Comparison of ENCODE assay signal across 9 cellular contexts in genomic region chr20:63896136-63896890, GRCh38. TPM values are rescaled to one million over a fixed set of nuclear protein-coding genes. Genes with fewer than 3 reads are reported as not detected.
DNase-seq lines count a peak whose midpoint lies in the region; ATAC-seq, FAIRE-seq and TF ChIP-seq lines count a peak whose summit lies in the region.
"Had no signal": no experiment of that assay in that cellular context is flagged by ENCODE, and none has a peak within 500 bp of the region (broad histone marks: within the 10 kb centered on the region; RNA-seq: fewer than 3 reads in every experiment).

No MANE protein-coding gene starts in this region.

- no peaks in the 10 kb centered on the region; a peak in 1 of 5 replicates for H3K27me3 ChIP-seq in HepG2 (ENCODE audit: control insufficient read depth in 1 of 2, insufficient read depth in 2 of 2, low read length in 2 of 2)

- peak overlapping the region; percentile 60 for H3K27ac ChIP-seq in HepG2 (ENCODE audit: extremely low read length, insufficient read depth, low read length)

- peak overlapping the region; percentile 62 for H3K4me3 ChIP-seq in LNCaP clone FGC (ENCODE audit: low read depth, low read length)
- peak overlapping the region; percentile 73 to 82 (median 77) for H3K4me3 ChIP-seq in HepG2 (replicated peaks in 1 of 3; ENCODE audit: insufficient read depth in 1 of 3, low read depth in 2 of 3, low read length in 3 of 3)

- H3K27ac Mint-ChIP-seq in T-helper 1 cell treated with Interleukin-12 subunit alpha and Interleukin-12 subunit beta and Interleukin-4 antibody, amounts not matched to agents 30 μg/mL and 1 μg/mL, for 36 hours, result peak overlapping the region; percentile 95
- H3K27ac Mint-ChIP-seq in dendritic cell treated with granulocyte-macrophage colony-stimulating factor and Interleukin-4, amounts not matched to agents 40 ng/mL and 50 ng/mL, for 4 days, result peak overlapping the region; percentile 93

- TF ChIP-seq EP300 in HepG2 (IDR thresholded peaks at IDR 0.05; ENCODE audit: low read depth in 2 of 2, low read length in 2 of 2) (peak in 1 of 2 experiments; percentile 16; a peak in 1 of 4 replicates), HepG2 (CRISPR knock-in tag; IDR thresholded peaks at IDR 0.05; ENCODE audit: borderline replicate concordance) (no peak)

- peak overlapping the region; percentile 96 for H3K4me2 ChIP-seq in HepG2 (ENCODE audit: low read depth, low read length)

- peaks cover 38% of the 10 kb centered on the region; the same call in 1 of the 2 replicates for H4K20me1 ChIP-seq in HepG2 (ENCODE audit: insufficient read depth, low read length)

- peak overlapping the region; percentile 91 for H3K4me3 Mint-ChIP-seq in T-helper 1 cell treated with Interleukin-12 subunit alpha and Interleukin-12 subunit beta and Interleukin-4 antibody, amounts not matched to agents 30 μg/mL and 1 μg/mL, for 36 hours
- peak overlapping the region; percentile 79 for H3K4me3 Mint-ChIP-seq in dendritic cell treated with granulocyte-macrophage colony-stimulating factor and Interleukin-4, amounts not matched to agents 40 ng/mL and 50 ng/mL, for 4 days

- FAIRE-seq in HepG2 (lab: Jason Lieb, UNC), result peak; percentile 87
- FAIRE-seq: colon had no signal

- no peaks in the 10 kb centered on the region for H3K9me3 Mint-ChIP-seq in T-helper 1 cell treated with Interleukin-12 subunit alpha and Interleukin-12 subunit beta and Interleukin-4 antibody, amounts not matched to agents 30 μg/mL and 1 μg/mL, for 36 hours
- no peaks in the 10 kb centered on the region for H3K9me3 Mint-ChIP-seq in dendritic cell treated with granulocyte-macrophage colony-stimulating factor and Interleukin-4, amounts not matched to agents 40 ng/mL and 50 ng/mL, for 4 days

- under 1% methylated on average over 15 of the region's 15 CpGs for WGBS in HepG2 (ENCODE audit: low lambda C conversion rate)

- DNase-seq in NCI-H1417 (lab: John Stamatoyannopoulos, UW) (peak; percentile 36 to 89 (median 75)), NCI-H1417 treated with DMSO at 0.1 percent for 48 hours (lab: John Stamatoyannopoulos, UW) (no peak), LNCaP clone FGC (ENCODE audit: low read depth) (peak; percentile 85), HepG2 (ENCODE audit: low spot score) (peak; percentile 87)
- DNase-seq in stimulated activated naive CD8-positive, alpha-beta T cell treated with anti-CD3 and anti-CD28 coated beads, Interleukin-15, Interleukin-2, amounts not matched to agents 100 U/mL and 50 U/mL, for 24 hours, result peak; percentile 49

- peak; percentile 46 to 60; a peak in 3 of 4 replicates for TF ChIP-seq POLR2A in HepG2 (IDR thresholded peaks at IDR 0.05; ENCODE audit: insufficient read depth in 1 of 2, low read depth in 2 of 2, low read length in 2 of 2)

- POLR2A ChIA-PET in HepG2 (lab: Yijun Ruan, JAX), result interaction anchor here (0.6 to 4.7 kb wide), 22 partner anchors 9 to 322 kb away, joined by 3 to 71 read pairs (median 4); partner anchors contain the start of genes ARFRP1, C20orf204, HELZ2 and PRPF6

- H3K9me3 ChIP-seq in HepG2 (ENCODE audit: low read length), result no peaks in the 10 kb centered on the region

- intact Hi-C loops in dendritic cell treated with granulocyte-macrophage colony-stimulating factor and Interleukin-4, amounts not matched to agents 40 ng/mL and 50 ng/mL, for 4 days (cut with micrococcal nuclease), result loop anchor here (5.0 kb wide), 1 partner anchor 359 kb away; the partner anchor contains the start of gene PTK6
- intact Hi-C loops in HepG2 (cut with micrococcal nuclease; ENCODE audit: unreplicated experiment), result no loop called here

- CTCF ChIA-PET in HepG2 (lab: Yijun Ruan, JAX; ENCODE audit: low intra/inter-chr PET ratio, low total read pairs), result no interaction called here

- H3K9ac ChIP-seq in HepG2 (ENCODE audit: insufficient read depth, low read depth, low read length), result peak overlapping the region; percentile 76

- no peaks in the 10 kb centered on the region for H3K27me3 Mint-ChIP-seq in T-helper 1 cell treated with Interleukin-12 subunit alpha and Interleukin-12 subunit beta and Interleukin-4 antibody, amounts not matched to agents 30 μg/mL and 1 μg/mL, for 36 hours (ENCODE audit: low read depth)
- H3K27me3 Mint-ChIP-seq in dendritic cell treated with granulocyte-macrophage colony-stimulating factor and Interleukin-4, amounts not matched to agents 40 ng/mL and 50 ng/mL, for 4 days, result no peaks in the 10 kb centered on the region

- peaks cover 54% of the 10 kb centered on the region for H3K4me1 ChIP-seq in HepG2 (ENCODE audit: insufficient read depth, low read length)

- no peak overlapping the region for H2AFZ ChIP-seq in HepG2 (ENCODE audit: low read length)

- in situ Hi-C loops in HepG2 (cut with HindIII; ENCODE audit: extremely low pct_ligation_motif_present, low pct_unique_long_range_greater_than_20kb), result no loop called here

- H3K79me2 ChIP-seq in HepG2 (ENCODE audit: insufficient read depth, low read length), result peaks cover 55% of the 10 kb centered on the region

- peaks cover 38% of the 10 kb centered on the region for H3K4me1 Mint-ChIP-seq in T-helper 1 cell treated with Interleukin-12 subunit alpha and Interleukin-12 subunit beta and Interleukin-4 antibody, amounts not matched to agents 30 μg/mL and 1 μg/mL, for 36 hours (ENCODE audit: low read depth)
- peaks cover 66% of the 10 kb centered on the region for H3K4me1 Mint-ChIP-seq in dendritic cell treated with granulocyte-macrophage colony-stimulating factor and Interleukin-4, amounts not matched to agents 40 ng/mL and 50 ng/mL, for 4 days (ENCODE audit: low read depth)

- ATAC-seq in HepG2 (peak; percentile 71), GM18861 (IDR thresholded peaks at IDR 0.05; ENCODE audit: unreplicated experiment) (no peak)
- peak; percentile 40 for ATAC-seq in stimulated activated naive CD8-positive, alpha-beta T cell treated with anti-CD3 and anti-CD28 coated beads, Interleukin-15, Interleukin-2, amounts not matched to agents 100 U/mL and 50 U/mL, for 24 hours

- H3K36me3 ChIP-seq in HepG2 (replicated peaks in 1 of 2; ENCODE audit: control insufficient read depth in 1 of 2, insufficient read depth in 2 of 2, low read length in 2 of 2), result peaks cover 6 to 17% of the 10 kb centered on the region in 2 experiments

- peaks cover 16% of the 10 kb centered on the region for H3K36me3 Mint-ChIP-seq in T-helper 1 cell treated with Interleukin-12 subunit alpha and Interleukin-12 subunit beta and Interleukin-4 antibody, amounts not matched to agents 30 μg/mL and 1 μg/mL, for 36 hours (ENCODE audit: low read depth)
- peaks cover 59% of the 10 kb centered on the region for H3K36me3 Mint-ChIP-seq in dendritic cell treated with granulocyte-macrophage colony-stimulating factor and Interleukin-4, amounts not matched to agents 40 ng/mL and 50 ng/mL, for 4 days (ENCODE audit: low read depth)

- TF ChIP-seq CTCF in LNCaP clone FGC (IDR thresholded peaks at IDR 0.05; ENCODE audit: control insufficient read depth, extremely low read depth, insufficient read depth), result no peak
- TF ChIP-seq CTCF in HepG2 (CRISPR knock-in tag; IDR thresholded peaks at IDR 0.05), result no peak

- no peak for TF ChIP-seq RAD21 in HepG2 (CRISPR knock-in tag; IDR thresholded peaks at IDR 0.05)

- TSS peak; percentile 49 for BruUV-seq in HepG2 (replicated peaks; lab: Mats Ljungman, UMichigan)

RNA-seq across cellular contexts. Expression of gene DNAJC5, which starts 1.4 kb away (rescaled TPM):
- 54.3 and 64.5 TPM in 2 replicates for total RNA-seq in HepG2 (2016; rRNA removed; fragmentation: Illumina TruSeq; extraction: Trizol)
- 11.9 and 12.0 TPM in 2 replicates for total RNA-seq in HepG2 (2016; cell fraction: cytosol; rRNA removed; fragmentation: Illumina TruSeq; extraction: Trizol; ENCODE audit: low read depth)
- total RNA-seq in HepG2 (2016; cell fraction: insoluble cytoplasmic fraction; rRNA removed; fragmentation: Illumina TruSeq; extraction: Trizol), result 48.4 and 65.4 TPM in 2 replicates
- total RNA-seq in HepG2 (2016; cell fraction: membrane; rRNA removed; fragmentation: Illumina TruSeq; extraction: Trizol), result 20.9 and 21.3 TPM in 2 replicates
- 36.9 and 44.3 TPM in 2 replicates for total RNA-seq in HepG2 (2016; cell fraction: nucleus; rRNA removed; fragmentation: Illumina TruSeq; extraction: Trizol)
- 42.8 and 51.8 TPM in 2 replicates for polyA plus RNA-seq in HepG2 (2011; rRNA removed)
- polyA plus RNA-seq in HepG2 (2011; cell fraction: cytosol; rRNA removed), result 50.7 and 53.5 TPM in 2 replicates
- polyA plus RNA-seq in HepG2 (2011; cell fraction: nucleus; rRNA removed), result 53.1 and 56.7 TPM in 2 replicates
- 35.9 and 42.1 TPM in 2 replicates for polyA plus RNA-seq in HepG2 (2012)
- polyA plus RNA-seq in HepG2 (2016; cell fraction: cytosol; fragmentation: Illumina TruSeq; extraction: Trizol; ENCODE audit: low read depth), result 6.9 and 7.7 TPM in 2 replicates
- polyA plus RNA-seq in HepG2 (2016; cell fraction: insoluble cytoplasmic fraction; fragmentation: Illumina TruSeq; extraction: Trizol; ENCODE audit: low read depth), result 37.7 and 43.6 TPM in 2 replicates
- 11.5 and 11.7 TPM in 2 replicates for polyA plus RNA-seq in HepG2 (2016; cell fraction: membrane; fragmentation: Illumina TruSeq; extraction: Trizol; ENCODE audit: low read depth)
- polyA plus RNA-seq in HepG2 (2016; cell fraction: nucleus; fragmentation: Illumina TruSeq; extraction: Trizol; ENCODE audit: insufficient read depth, low read depth), result 52.1 and 53.7 TPM in 2 replicates
- polyA minus RNA-seq in HepG2 (2011; rRNA and poly(A)+ RNA removed; ENCODE audit: low replicate concordance), result 45.9 and 137 TPM in 2 replicates
- 49.8 and 50.2 TPM in 2 replicates for polyA minus RNA-seq in HepG2 (2011; cell fraction: cytosol; rRNA and poly(A)+ RNA removed)
- 27.8 and 28.3 TPM in 2 replicates for polyA minus RNA-seq in HepG2 (2011; cell fraction: nucleus; rRNA and poly(A)+ RNA removed)

RNA-seq across cellular contexts. Expression of gene TPD52L2, which starts 31.2 kb away (rescaled TPM):
- total RNA-seq in HepG2 (2016; rRNA removed; fragmentation: Illumina TruSeq; extraction: Trizol), result 156 and 187 TPM in 2 replicates
- total RNA-seq in HepG2 (2016; cell fraction: cytosol; rRNA removed; fragmentation: Illumina TruSeq; extraction: Trizol; ENCODE audit: low read depth), result 17.3 and 18.9 TPM in 2 replicates
- 159 and 183 TPM in 2 replicates for total RNA-seq in HepG2 (2016; cell fraction: insoluble cytoplasmic fraction; rRNA removed; fragmentation: Illumina TruSeq; extraction: Trizol)
- 68.0 and 74.8 TPM in 2 replicates for total RNA-seq in HepG2 (2016; cell fraction: membrane; rRNA removed; fragmentation: Illumina TruSeq; extraction: Trizol)
- total RNA-seq in HepG2 (2016; cell fraction: nucleus; rRNA removed; fragmentation: Illumina TruSeq; extraction: Trizol), result 80.6 and 85.7 TPM in 2 replicates
- polyA plus RNA-seq in HepG2 (2011; rRNA removed), result 184 and 198 TPM in 2 replicates
- 197 and 204 TPM in 2 replicates for polyA plus RNA-seq in HepG2 (2011; cell fraction: cytosol; rRNA removed)
- polyA plus RNA-seq in HepG2 (2011; cell fraction: nucleus; rRNA removed), result 163 and 169 TPM in 2 replicates
- 96.3 and 115 TPM in 2 replicates for polyA plus RNA-seq in HepG2 (2012)
- polyA plus RNA-seq in HepG2 (2016; cell fraction: cytosol; fragmentation: Illumina TruSeq; extraction: Trizol; ENCODE audit: low read depth), result 18.7 and 19.4 TPM in 2 replicates
- 188 and 207 TPM in 2 replicates for polyA plus RNA-seq in HepG2 (2016; cell fraction: insoluble cytoplasmic fraction; fragmentation: Illumina TruSeq; extraction: Trizol; ENCODE audit: low read depth)
- 59.6 and 59.7 TPM in 2 replicates for polyA plus RNA-seq in HepG2 (2016; cell fraction: membrane; fragmentation: Illumina TruSeq; extraction: Trizol; ENCODE audit: low read depth)
- 162 and 173 TPM in 2 replicates for polyA plus RNA-seq in HepG2 (2016; cell fraction: nucleus; fragmentation: Illumina TruSeq; extraction: Trizol; ENCODE audit: insufficient read depth, low read depth)
- 128 and 150 TPM in 2 replicates for polyA minus RNA-seq in HepG2 (2011; rRNA and poly(A)+ RNA removed; ENCODE audit: low replicate concordance)
- polyA minus RNA-seq in HepG2 (2011; cell fraction: cytosol; rRNA and poly(A)+ RNA removed), result 114 and 118 TPM in 2 replicates
- polyA minus RNA-seq in HepG2 (2011; cell fraction: nucleus; rRNA and poly(A)+ RNA removed), result 47.3 and 56.6 TPM in 2 replicates

RNA-seq across cellular contexts. Expression of gene ABHD16B, which starts 35.0 kb away (rescaled TPM):
- not detected in 2 replicates for total RNA-seq in HepG2 (2016; rRNA removed; fragmentation: Illumina TruSeq; extraction: Trizol)
- not detected in 2 replicates for total RNA-seq in HepG2 (2016; cell fraction: cytosol; rRNA removed; fragmentation: Illumina TruSeq; extraction: Trizol; ENCODE audit: low read depth)
- not detected in 2 replicates for total RNA-seq in HepG2 (2016; cell fraction: insoluble cytoplasmic fraction; rRNA removed; fragmentation: Illumina TruSeq; extraction: Trizol)
- total RNA-seq in HepG2 (2016; cell fraction: membrane; rRNA removed; fragmentation: Illumina TruSeq; extraction: Trizol), result not detected in 2 replicates
- not detected in 2 replicates for total RNA-seq in HepG2 (2016; cell fraction: nucleus; rRNA removed; fragmentation: Illumina TruSeq; extraction: Trizol)
- not detected in 2 replicates for polyA plus RNA-seq in HepG2 (2011; rRNA removed)
- polyA plus RNA-seq in HepG2 (2011; cell fraction: cytosol; rRNA removed), result not detected in 2 replicates
- not detected in 2 replicates for polyA plus RNA-seq in HepG2 (2011; cell fraction: nucleus; rRNA removed)
- polyA plus RNA-seq in HepG2 (2012), result not detected in 2 replicates
- polyA plus RNA-seq in HepG2 (2016; cell fraction: cytosol; fragmentation: Illumina TruSeq; extraction: Trizol; ENCODE audit: low read depth), result not detected in 2 replicates
- not detected in 2 replicates for polyA plus RNA-seq in HepG2 (2016; cell fraction: insoluble cytoplasmic fraction; fragmentation: Illumina TruSeq; extraction: Trizol; ENCODE audit: low read depth)
- polyA plus RNA-seq in HepG2 (2016; cell fraction: membrane; fragmentation: Illumina TruSeq; extraction: Trizol; ENCODE audit: low read depth), result not detected in 2 replicates
- not detected in 2 replicates for polyA plus RNA-seq in HepG2 (2016; cell fraction: nucleus; fragmentation: Illumina TruSeq; extraction: Trizol; ENCODE audit: insufficient read depth, low read depth)
- not detected in 2 replicates for polyA minus RNA-seq in HepG2 (2011; rRNA and poly(A)+ RNA removed; ENCODE audit: low replicate concordance)
- polyA minus RNA-seq in HepG2 (2011; cell fraction: cytosol; rRNA and poly(A)+ RNA removed), result not detected in 2 replicates
- not detected in 2 replicates for polyA minus RNA-seq in HepG2 (2011; cell fraction: nucleus; rRNA and poly(A)+ RNA removed)

RNA-seq across cellular contexts. Expression of gene UCKL1, which starts 59.9 kb away (rescaled TPM):
- 48.0 and 50.2 TPM in 2 replicates for total RNA-seq in HepG2 (2016; rRNA removed; fragmentation: Illumina TruSeq; extraction: Trizol)
- total RNA-seq in HepG2 (2016; cell fraction: cytosol; rRNA removed; fragmentation: Illumina TruSeq; extraction: Trizol; ENCODE audit: low read depth), result 15.0 and 16.7 TPM in 2 replicates
- total RNA-seq in HepG2 (2016; cell fraction: insoluble cytoplasmic fraction; rRNA removed; fragmentation: Illumina TruSeq; extraction: Trizol), result 43.5 and 50.1 TPM in 2 replicates
- 24.1 and 25.5 TPM in 2 replicates for total RNA-seq in HepG2 (2016; cell fraction: membrane; rRNA removed; fragmentation: Illumina TruSeq; extraction: Trizol)
- total RNA-seq in HepG2 (2016; cell fraction: nucleus; rRNA removed; fragmentation: Illumina TruSeq; extraction: Trizol), result 48.6 and 53.0 TPM in 2 replicates
- polyA plus RNA-seq in HepG2 (2011; rRNA removed), result 126 and 168 TPM in 2 replicates
- polyA plus RNA-seq in HepG2 (2011; cell fraction: cytosol; rRNA removed), result 98.0 and 129 TPM in 2 replicates
- 680 and 852 TPM in 2 replicates for polyA plus RNA-seq in HepG2 (2011; cell fraction: nucleus; rRNA removed)
- 77.7 and 89.9 TPM in 2 replicates for polyA plus RNA-seq in HepG2 (2012)
- polyA plus RNA-seq in HepG2 (2016; cell fraction: cytosol; fragmentation: Illumina TruSeq; extraction: Trizol; ENCODE audit: low read depth), result 10.6 and 11.6 TPM in 2 replicates
- polyA plus RNA-seq in HepG2 (2016; cell fraction: insoluble cytoplasmic fraction; fragmentation: Illumina TruSeq; extraction: Trizol; ENCODE audit: low read depth), result 45.9 and 52.5 TPM in 2 replicates
- polyA plus RNA-seq in HepG2 (2016; cell fraction: membrane; fragmentation: Illumina TruSeq; extraction: Trizol; ENCODE audit: low read depth), result 15.4 and 15.7 TPM in 2 replicates
- 207 and 220 TPM in 2 replicates for polyA plus RNA-seq in HepG2 (2016; cell fraction: nucleus; fragmentation: Illumina TruSeq; extraction: Trizol; ENCODE audit: insufficient read depth, low read depth)
- 43.6 and 139 TPM in 2 replicates for polyA minus RNA-seq in HepG2 (2011; rRNA and poly(A)+ RNA removed; ENCODE audit: low replicate concordance)
- 37.0 and 42.5 TPM in 2 replicates for polyA minus RNA-seq in HepG2 (2011; cell fraction: cytosol; rRNA and poly(A)+ RNA removed)
- 80.1 and 85.5 TPM in 2 replicates for polyA minus RNA-seq in HepG2 (2011; cell fraction: nucleus; rRNA and poly(A)+ RNA removed)
